In genomic region chr12:110329710-110330109, GRCh38 we compare ENCODE assay signal across 17 cellular contexts. TPM values are rescaled to one million over a fixed set of nuclear protein-coding genes. Genes with fewer than 3 reads are reported as not detected.
DNase-seq lines count a peak whose midpoint lies in the region; ATAC-seq and TF ChIP-seq lines count a peak whose summit lies in the region.
"Had no signal": no experiment of that assay in that cellular context is flagged by ENCODE, and none has a peak within 500 bp of the region (broad histone marks: within the 10 kb centered on the region; RNA-seq: fewer than 3 reads in every experiment).

No MANE protein-coding gene starts in this region.

- H3K27me3 Mint-ChIP-seq in natural killer cell (ENCODE audit: low read depth in 2 of 2) = no peaks in the 10 kb centered on the region
- no peaks in the 10 kb centered on the region for H3K27me3 Mint-ChIP-seq in natural killer cell treated with Interleukin-12 subunit alpha and Interleukin-12 subunit beta and Interleukin-15 and Interleukin-18, amount 100 ng/mL, for 72 hours
- H3K27me3 Mint-ChIP-seq: CD4-positive, alpha-beta T cell had no signal

- ATAC-seq in natural killer cell (no peak), esophagus mucosa (peak; percentile 54), GM18498 (IDR thresholded peaks at IDR 0.05; ENCODE audit: unreplicated experiment) (no peak), HG03196 (IDR thresholded peaks at IDR 0.05; ENCODE audit: unreplicated experiment) (no peak), HG03097 (IDR thresholded peaks at IDR 0.05; ENCODE audit: low FRiP score, unreplicated experiment) (no peak), GM19351 (IDR thresholded peaks at IDR 0.05; ENCODE audit: unreplicated experiment) (no peak)
- no peak for ATAC-seq in natural killer cell treated with Interleukin-12 subunit alpha and Interleukin-12 subunit beta and Interleukin-15 and Interleukin-18, amount 100 ng/mL, for 72 hours
- ATAC-seq: Right ventricle myocardium inferior had no signal

- H3K27ac Mint-ChIP-seq in natural killer cell = peak overlapping the region; percentile 40 to 46
- H3K27ac Mint-ChIP-seq in natural killer cell treated with Interleukin-12 subunit alpha and Interleukin-12 subunit beta and Interleukin-15 and Interleukin-18, amount 100 ng/mL, for 72 hours = no peak overlapping the region

- peak overlapping the region; percentile 95 for H3K27ac ChIP-seq in SK-N-MC

- H3K36me3 ChIP-seq in SK-N-MC (ENCODE audit: insufficient read depth, low read length) = peaks cover 88% of the 10 kb centered on the region

- intact Hi-C loops in natural killer cell (cut with micrococcal nuclease) = no loop called here

- DNase-seq in natural killer cell (no peak), SK-N-MC (ENCODE audit: low read depth, low spot score) (no peak)
- no peak for DNase-seq in natural killer cell treated with Interleukin-12 subunit alpha and Interleukin-12 subunit beta and Interleukin-15 and Interleukin-18, amount 100 ng/mL, for 72 hours (ENCODE audit: low spot score)
- DNase-seq: BE2C; CD4-positive, alpha-beta T cell; DMS53; HCEC 1CT; KG1; NCI-H146; NCI-H2081; NCI-H748 treated with DMSO at 0.1 percent for 48 hours had no signal

- H3K9me3 ChIP-seq in SK-N-MC (ENCODE audit: low read depth, low read length) = no peaks in the 10 kb centered on the region
- H3K9me3 ChIP-seq: BE2C had no signal

- TF ChIP-seq CTCF in natural killer cell (IDR thresholded peaks at IDR 0.05) = no peak

- peaks cover 20% of the 10 kb centered on the region for H3K36me3 Mint-ChIP-seq in natural killer cell
- H3K36me3 Mint-ChIP-seq in natural killer cell treated with Interleukin-12 subunit alpha and Interleukin-12 subunit beta and Interleukin-15 and Interleukin-18, amount 100 ng/mL, for 72 hours = peaks cover 46% of the 10 kb centered on the region

- peak overlapping the region; percentile 29 for H3K4me3 ChIP-seq in SK-N-MC

- no peak overlapping the region for H3K9ac ChIP-seq in SK-N-MC (ENCODE audit: insufficient read length)

- no peaks in the 10 kb centered on the region for H3K9me3 Mint-ChIP-seq in natural killer cell
- no peaks in the 10 kb centered on the region for H3K9me3 Mint-ChIP-seq in natural killer cell treated with Interleukin-12 subunit alpha and Interleukin-12 subunit beta and Interleukin-15 and Interleukin-18, amount 100 ng/mL, for 72 hours
- H3K9me3 Mint-ChIP-seq: CD4-positive, alpha-beta T cell had no signal

- no peak overlapping the region for H3K4me3 Mint-ChIP-seq in natural killer cell
- no peak overlapping the region for H3K4me3 Mint-ChIP-seq in natural killer cell treated with Interleukin-12 subunit alpha and Interleukin-12 subunit beta and Interleukin-15 and Interleukin-18, amount 100 ng/mL, for 72 hours
- H3K4me3 Mint-ChIP-seq: CD4-positive, alpha-beta T cell had no signal

- H3K4me1 Mint-ChIP-seq in natural killer cell = peaks cover 14 to 33% of the 10 kb centered on the region in 2 donors
- peaks cover 12 to 16% of the 10 kb centered on the region in 2 donors for H3K4me1 Mint-ChIP-seq in natural killer cell treated with Interleukin-12 subunit alpha and Interleukin-12 subunit beta and Interleukin-15 and Interleukin-18, amount 100 ng/mL, for 72 hours (ENCODE audit: low read depth in 2 of 2)

RNA-seq across cellular contexts. Expression of gene ATP2A2, which starts 48.7 kb away (rescaled TPM):
- total RNA-seq in natural killer cell (100 to 1,000 TPM; 118 to 140 (median 123) TPM), esophagus mucosa (194 TPM)
- total RNA-seq in natural killer cell treated with Interleukin-12 subunit alpha and Interleukin-12 subunit beta and Interleukin-15 and Interleukin-18, amount 100 ng/mL, for 72 hours = 100 to 1,000 TPM; 247 to 359 TPM

Comparison
In these comparisons a context has a peak if more than half of its experiments do, and no peak if none do; other contexts are left out.
1. H3K27ac Mint-ChIP-seq: peak in natural killer cell (2 of 2); none in natural killer cell treated with Interleukin-12 subunit alpha and Interleukin-12 subunit beta and Interleukin-15 and Interleukin-18, amount 100 ng/mL, for 72 hours (0 of 2).